9 cellular contexts compared by ENCODE assay signal in the genomic region with DNA sequence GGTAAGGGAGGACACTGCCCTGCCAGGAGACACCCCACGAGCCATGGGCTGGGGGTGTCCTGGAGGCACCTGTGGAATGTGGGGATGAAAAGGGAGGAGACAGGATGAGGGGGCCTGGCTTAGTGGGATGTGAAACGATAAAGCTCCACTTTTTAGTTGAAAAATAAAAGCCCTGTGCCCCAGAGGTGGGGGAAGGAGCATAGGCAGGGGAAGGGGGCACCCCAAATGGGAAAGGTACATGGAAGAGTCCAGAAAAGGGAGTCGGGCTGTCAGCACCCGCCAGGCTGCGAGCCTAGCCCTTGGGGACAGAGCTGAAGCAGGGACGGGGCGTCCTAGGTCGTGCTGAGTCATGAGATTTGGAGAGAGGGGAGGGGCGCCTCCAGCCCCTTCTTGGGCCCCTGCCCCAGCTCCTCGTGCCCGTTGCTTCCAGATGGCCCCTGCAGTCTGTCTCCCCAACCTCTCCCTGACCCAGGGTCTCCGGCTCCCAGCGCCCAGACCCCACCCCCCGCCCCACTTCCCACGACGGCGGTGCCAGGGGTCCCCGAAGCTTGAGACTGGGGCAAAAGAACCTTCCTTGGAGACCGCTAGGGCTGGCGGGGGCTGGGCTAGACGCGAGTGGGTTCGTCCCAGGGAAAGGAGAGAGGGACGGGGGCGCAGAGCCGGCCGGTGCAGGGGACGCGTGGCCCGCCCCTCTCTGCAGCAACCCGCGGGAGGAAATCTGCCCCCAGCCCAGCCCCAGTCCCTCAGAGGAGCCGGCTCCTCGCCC. TPM values are rescaled to one million over a fixed set of nuclear protein-coding genes. Genes with fewer than 3 reads are reported as not detected.
DNase-seq lines count a peak whose midpoint lies in the region; ATAC-seq and TF ChIP-seq lines count a peak whose summit lies in the region.
"Had no signal": no experiment of that assay in that cellular context is flagged by ENCODE, and none has a peak within 500 bp of the region (broad histone marks: within the 10 kb centered on the region; RNA-seq: fewer than 3 reads in every experiment).

No MANE protein-coding gene starts in this region.

- peak overlapping the region; percentile 89 for H2AFZ ChIP-seq in neural progenitor cell (replicated peaks)

- H3K36me3 ChIP-seq in heart right ventricle (no peaks in the 10 kb centered on the region), neural progenitor cell (no peaks in the 10 kb centered on the region)

- ATAC-seq in heart right ventricle: peak in 2 of 8 donors; percentile 35 to 36
- no peak for ATAC-seq in Right ventricle myocardium inferior
- ATAC-seq in HG02870 (IDR thresholded peaks at IDR 0.05; ENCODE audit: unreplicated experiment): no peak
- ATAC-seq in stimulated activated naive CD8-positive, alpha-beta T cell treated with anti-CD3 and anti-CD28 coated beads, Interleukin-15, Interleukin-2, amounts not matched to agents 100 U/mL and 50 U/mL, for 24 hours: no peak

- H3K27ac ChIP-seq in heart right ventricle: no peak overlapping the region
- no peak overlapping the region for H3K27ac ChIP-seq in neural progenitor cell

- H3K4me3 ChIP-seq in heart right ventricle (peak overlapping the region in 7 of 10 donors; percentile 26 to 45 (median 38)), neural progenitor cell (peak overlapping the region; percentile 60)

- 2 to 5% methylated on average over 32 to 34 of the region's 34 CpGs for WGBS in heart right ventricle, 2 donors

- H3K27me3 ChIP-seq in heart right ventricle: peaks cover 7 to 99% (median 73%) of the 10 kb centered on the region in 7 donors
- peaks cover 72% of the 10 kb centered on the region for H3K27me3 ChIP-seq in neural progenitor cell

- CTCF ChIA-PET in GM10248 (lab: Yijun Ruan, JAX): interaction anchor here (2.0 kb wide), 1 partner anchor 10 kb away, joined by 14 read pairs; no protein-coding TSS in a partner anchor

- no peaks in the 10 kb centered on the region for H3K36me3 Mint-ChIP-seq in glutamatergic neuron (ENCODE audit: unreplicated experiment)
- no peaks in the 10 kb centered on the region for H3K36me3 Mint-ChIP-seq in neural progenitor cell

- peak overlapping the region; percentile 99 for H3K4me2 ChIP-seq in neural progenitor cell

- H3K27me3 Mint-ChIP-seq in glutamatergic neuron (ENCODE audit: unreplicated experiment): peaks cover 4% of the 10 kb centered on the region
- peaks cover 45% of the 10 kb centered on the region for H3K27me3 Mint-ChIP-seq in neural progenitor cell (ENCODE audit: insufficient read depth, low read depth)

- H3K4me1 ChIP-seq in heart right ventricle (peaks cover 0 to 19% (median 15%) of the 10 kb centered on the region in 9 donors), neural progenitor cell (peaks cover 34% of the 10 kb centered on the region)

- H3K4me3 Mint-ChIP-seq in glutamatergic neuron (ENCODE audit: unreplicated experiment): peak overlapping the region; percentile 74
- H3K4me3 Mint-ChIP-seq in neural progenitor cell: peak overlapping the region; percentile 79

- H3K79me2 ChIP-seq in neural progenitor cell (ENCODE audit: low read depth): no peaks in the 10 kb centered on the region

- H3K4me1 Mint-ChIP-seq in glutamatergic neuron (ENCODE audit: low read depth, unreplicated experiment): peaks cover 16% of the 10 kb centered on the region
- peaks cover 30% of the 10 kb centered on the region for H3K4me1 Mint-ChIP-seq in neural progenitor cell

- H3K9me3 Mint-ChIP-seq in glutamatergic neuron (ENCODE audit: unreplicated experiment) (peaks cover 3% of the 10 kb centered on the region), neural progenitor cell (no peaks in the 10 kb centered on the region)

- H4K20me1 ChIP-seq in neural progenitor cell (ENCODE audit: low read depth): peaks cover 12% of the 10 kb centered on the region

- no peak overlapping the region for H3K27ac Mint-ChIP-seq in glutamatergic neuron (ENCODE audit: unreplicated experiment)
- H3K27ac Mint-ChIP-seq in neural progenitor cell: no peak overlapping the region

- intact Hi-C loops in heart right ventricle (cut with DNase I) (loop anchor here in 7 of 10 donors (10.0 kb wide), 4 partner anchors 245 to 395 kb away; a partner anchor contains a TSS), Right ventricle myocardium inferior (cut with DNase I) (loop anchor here (10.0 kb wide), 2 partner anchors 245 to 395 kb away; no protein-coding TSS in a partner anchor)

- DNase-seq in heart right ventricle (no peak), Right ventricle myocardium inferior (ENCODE audit: missing footprints) (no peak), glutamatergic neuron (no peak), neural progenitor cell (ENCODE audit: low spot score) (peak; percentile 62), SKM-1 treated with dmso at 0.1 percent for 144 hours (lab: John Stamatoyannopoulos, UW; ENCODE audit: unreplicated experiment) (no peak), GM10248 (ENCODE audit: extremely low spot score) (no peak)
- no peak for DNase-seq in stimulated activated naive CD8-positive, alpha-beta T cell treated with anti-CD3 and anti-CD28 coated beads, Interleukin-15, Interleukin-2, amounts not matched to agents 100 U/mL and 50 U/mL, for 24 hours
- DNase-seq: NCI-H1436 treated with DMSO at 0.1 percent for 48 hours had no signal

- no peak for TF ChIP-seq CTCF in heart right ventricle (IDR thresholded peaks at IDR 0.05)
- TF ChIP-seq CTCF in glutamatergic neuron (IDR thresholded peaks at IDR 0.05; ENCODE audit: partially characterized antibody, unreplicated experiment): no peak
- TF ChIP-seq CTCF in neural progenitor cell (IDR thresholded peaks at IDR 0.05): no peak
- no peak for TF ChIP-seq CTCF in GM10248 (IDR thresholded peaks at IDR 0.05; ENCODE audit: control extremely low read depth, extremely low read depth, low read depth, missing control alignments)

- POLR2A ChIA-PET in GM10248 (lab: Yijun Ruan, JAX): no interaction called here

- H3F3A ChIP-seq in neural progenitor cell (ENCODE audit: low read depth): peaks cover 23% of the 10 kb centered on the region

- H3K9me3 ChIP-seq in heart right ventricle: no peaks in the 10 kb centered on the region
- H3K9me3 ChIP-seq in neural progenitor cell (ENCODE audit: low read depth): no peaks in the 10 kb centered on the region

- no peak overlapping the region for H3K9ac ChIP-seq in neural progenitor cell

RNA-seq across cellular contexts. Expression of a gene that starts 0.8 kb away (rescaled TPM):
- under 1 TPM in 1 of 10 donors, not detected in 9; 0.02 TPM for total RNA-seq in heart right ventricle
- polyA plus RNA-seq in heart right ventricle: under 1 TPM; under 0.01 to 0.07 TPM
- not detected for total RNA-seq in Right ventricle myocardium inferior
- 2.6 TPM for total RNA-seq in glutamatergic neuron (ENCODE audit: unreplicated experiment)
- total RNA-seq in neural progenitor cell (ENCODE audit: low replicate concordance): 0.26 and 0.37 TPM in 2 replicates
